ENCODE assay signal across 34 cellular contexts in the genomic region with DNA sequence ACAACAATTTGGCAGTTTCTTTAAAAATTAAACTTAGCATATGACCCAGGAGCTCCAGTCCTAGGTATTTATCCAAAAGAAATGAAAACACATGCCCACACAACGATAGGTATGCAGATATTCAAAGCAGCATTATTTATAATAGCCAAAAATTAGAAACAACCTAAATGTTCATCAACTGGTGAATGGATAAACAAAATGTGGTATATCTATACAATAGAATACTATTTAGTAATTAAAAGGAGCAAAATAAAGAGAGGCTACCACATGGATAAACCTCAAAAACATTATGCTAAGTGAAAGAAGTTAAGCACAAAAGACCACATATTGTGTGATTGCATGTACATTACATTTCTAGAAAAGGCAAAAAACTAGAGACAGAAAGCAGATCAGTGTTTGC.
"Had no signal": no experiment of that assay in that cellular context is flagged by ENCODE, and none has a peak within 500 bp of the region (broad histone marks: within the 10 kb centered on the region; RNA-seq: fewer than 3 reads in every experiment).

No MANE protein-coding gene starts in this region.

- H3K36me3 ChIP-seq: MG63 had no signal

- H3K9ac ChIP-seq: KMS-11 had no signal

- H3K9me3 ChIP-seq: MG63 had no signal

- DNase-seq: Karpas-422, Kasumi-1, KG1, MG63, MM.1S, MV-4-11, NCI-H1048, NCI-H1092, NCI-H1092 treated with DMSO at 0.1 percent for 48 hours, NCI-H1105, NCI-H1105 treated with DMSO at 0.1 percent for 48 hours, NCI-H1417, NCI-H1417 treated with DMSO at 0.1 percent for 48 hours, NCI-H1436, NCI-H1436 treated with DMSO at 0.1 percent for 48 hours, NCI-H146, NCI-H1694, NCI-H1694 treated with DMSO at 0.1 percent for 48 hours, NCI-H187, NCI-H187 treated with DMSO at 0.1 percent for 48 hours, NCI-H1930, NCI-H2029, NCI-H2029 treated with DMSO at 0.1 percent for 48 hours, NCI-H2081, NCI-H2081 treated with DMSO at 0.1 percent for 48 hours, NCI-H2107, NCI-H2171, NCI-H2171 treated with DMSO at 0.1 percent for 48 hours, NCI-H2227 treated with DMSO at 0.1 percent for 48 hours, NCI-H226, NCI-H345, NCI-H446, NCI-H446 treated with DMSO at 0.1 percent for 48 hours had no signal

- H3K4me3 ChIP-seq: MG63 had no signal

- H3K27ac ChIP-seq: KMS-11 had no signal

- H3K4me2 ChIP-seq: KMS-11 had no signal

- H3K27me3 ChIP-seq: MG63 had no signal
